In genomic region chr2:159084395-159085370, GRCh38 we compare ENCODE assay signal across 14 cellular contexts.
DNase-seq lines count a peak whose midpoint lies in the region; ATAC-seq, FAIRE-seq and TF ChIP-seq lines count a peak whose summit lies in the region.
"Had no signal": no experiment of that assay in that cellular context is flagged by ENCODE, and none has a peak within 500 bp of the region (broad histone marks: within the 10 kb centered on the region; RNA-seq: fewer than 3 reads in every experiment).

No MANE protein-coding gene starts in this region.

- H3K9me3 Mint-ChIP-seq in type B pancreatic cell: peaks cover 4% of the 10 kb centered on the region
- H3K9me3 Mint-ChIP-seq: activated naive CD4-positive, alpha-beta T cell treated with anti-CD3 and anti-CD28 coated beads for 36 hours; CD8-positive, alpha-beta memory T cell; GM23338; T-cell had no signal

- dilution Hi-C loops in endothelial cell of umbilical vein (cut with MboI; ENCODE audit: extremely low pct_ligation_motif_present, low sequenced_read_pairs): no loop called here

- peaks cover 53% of the 10 kb centered on the region for H3K4me1 ChIP-seq in endothelial cell of umbilical vein (ENCODE audit: control insufficient read depth, extremely low read depth, insufficient read depth, low read length)
- peaks cover 3 to 6% of the 10 kb centered on the region in 2 donors for H3K4me1 ChIP-seq in mucosa of rectum (ENCODE audit: control insufficient read depth in 2 of 2, insufficient read depth in 2 of 2, low read length in 2 of 2)
- no peaks in the 10 kb centered on the region for H3K4me1 ChIP-seq in small intestine (ENCODE audit: control insufficient read depth in 2 of 2, insufficient read depth in 1 of 2, low read depth in 1 of 2, low read length in 1 of 2)

- in situ Hi-C loops in ACHN (cut with HindIII; ENCODE audit: low pct_ligation_motif_present, low pct_unique_long_range_greater_than_20kb, low sequenced_read_pairs): no loop called here

- H3K27me3 ChIP-seq in endothelial cell of umbilical vein (ENCODE audit: control insufficient read depth in 2 of 2, insufficient read depth in 2 of 2, low read length in 2 of 2) (no peaks in the 10 kb centered on the region), mucosa of rectum (ENCODE audit: control insufficient read depth in 2 of 2, insufficient read depth in 2 of 2, low read length in 2 of 2) (no peaks in the 10 kb centered on the region), small intestine (ENCODE audit: control insufficient read depth in 2 of 2, insufficient read depth in 2 of 2, low read length in 2 of 2) (no peaks in the 10 kb centered on the region)

- POLR2A ChIA-PET in endothelial cell of umbilical vein (lab: Charles Lee): no interaction called here

- H3K36me3 ChIP-seq in endothelial cell of umbilical vein (ENCODE audit: control insufficient read depth in 2 of 2, extremely low read depth in 1 of 2, insufficient read depth in 2 of 2, low read length in 2 of 2): peaks cover 0 to 2% of the 10 kb centered on the region in 2 experiments
- H3K36me3 ChIP-seq in mucosa of rectum (ENCODE audit: control insufficient read depth in 2 of 2, insufficient read depth in 2 of 2, low read length in 2 of 2): no peaks in the 10 kb centered on the region
- H3K36me3 ChIP-seq in small intestine (ENCODE audit: control insufficient read depth in 2 of 2, insufficient read depth in 2 of 2, low read length in 2 of 2): no peaks in the 10 kb centered on the region

- DNase-seq in RPMI7951 (ENCODE audit: low read depth) (peak; percentile 88), endothelial cell of umbilical vein (ENCODE audit: low read depth, low spot score) (peak; percentile 76), type B pancreatic cell (ENCODE audit: extremely low spot score, unreplicated experiment) (no peak), NCI-H2081 treated with DMSO at 0.1 percent for 48 hours (lab: John Stamatoyannopoulos, UW) (no peak), small intestine (no peak), ACHN (no peak)
- DNase-seq: activated naive CD4-positive, alpha-beta T cell treated with anti-CD3 and anti-CD28 coated beads for 36 hours; CD8-positive, alpha-beta memory T cell; hypothalamus; NCI-H2029; T-cell had no signal

- H3K27ac ChIP-seq in endothelial cell of umbilical vein (ENCODE audit: insufficient read depth, low read depth, low read length) (peak overlapping the region; percentile 72), mucosa of rectum (ENCODE audit: low read depth in 2 of 2, low read length in 2 of 2) (peak overlapping the region; percentile 27 to 38), small intestine (ENCODE audit: low read depth in 1 of 2, low read length in 1 of 2) (peak overlapping the region in 1 of 2 donors; percentile 36)

- no peak for TF ChIP-seq POLR2A in endothelial cell of umbilical vein (IDR thresholded peaks at IDR 0.05; ENCODE audit: low read depth, low read length)

- CTCF ChIA-PET in endothelial cell of umbilical vein (lab: Charles Lee): interaction anchor here (0.9 to 2.7 kb wide), 5 partner anchors 8 to 34 kb away, joined by 3 to 10 read pairs (median 7); no protein-coding TSS in a partner anchor

- H3K36me3 Mint-ChIP-seq in type B pancreatic cell: peaks cover 11% of the 10 kb centered on the region

- no TSS peak for BruUV-seq in endothelial cell of umbilical vein (replicated peaks; lab: Mats Ljungman, UMichigan)

- H3K79me2 ChIP-seq in endothelial cell of umbilical vein (ENCODE audit: control insufficient read depth, insufficient read depth, low read length): peaks cover 57% of the 10 kb centered on the region

- no peak overlapping the region for H2AFZ ChIP-seq in endothelial cell of umbilical vein (ENCODE audit: low read depth, low read length)
- H2AFZ ChIP-seq: GM23338 had no signal

- H3K4me2 ChIP-seq in endothelial cell of umbilical vein (ENCODE audit: insufficient read depth, low read length): peak overlapping the region; percentile 56
- H3K4me2 ChIP-seq: GM23338 had no signal

- H3K4me3 Mint-ChIP-seq in type B pancreatic cell: no peak overlapping the region
- H3K4me3 Mint-ChIP-seq: activated naive CD4-positive, alpha-beta T cell treated with anti-CD3 and anti-CD28 coated beads for 36 hours; CD8-positive, alpha-beta memory T cell; GM23338; T-cell had no signal

- H3K9ac ChIP-seq in endothelial cell of umbilical vein (replicated peaks; ENCODE audit: extremely low read depth, insufficient read depth, low read length): no peak overlapping the region
- no peak overlapping the region for H3K9ac ChIP-seq in mucosa of rectum (ENCODE audit: low read depth in 1 of 2, low read length in 2 of 2)

- peaks cover 45% of the 10 kb centered on the region for H3K4me1 Mint-ChIP-seq in type B pancreatic cell (ENCODE audit: unreplicated experiment)
- H3K4me1 Mint-ChIP-seq: GM23338 had no signal

- intact Hi-C loops in endothelial cell of umbilical vein (cut with micrococcal nuclease): no loop called here

- FAIRE-seq in endothelial cell of umbilical vein (lab: Jason Lieb, UNC): peak; percentile 57
- FAIRE-seq in small intestine (lab: Jason Lieb, UNC): no peak

- H3K4me3 ChIP-seq in endothelial cell of umbilical vein (replicated peaks in 1 of 3; ENCODE audit: insufficient read depth in 1 of 3, low read depth in 1 of 3, low read length in 3 of 3): no peak overlapping the region
- no peak overlapping the region for H3K4me3 ChIP-seq in mucosa of rectum (ENCODE audit: low read length in 2 of 2)
- no peak overlapping the region for H3K4me3 ChIP-seq in small intestine (ENCODE audit: low read depth in 1 of 2, low read length in 2 of 2)
- H3K4me3 ChIP-seq: GM23338 had no signal

- no peaks in the 10 kb centered on the region for H3K27me3 Mint-ChIP-seq in type B pancreatic cell

- H3K9me1 ChIP-seq in endothelial cell of umbilical vein (replicated peaks; ENCODE audit: control insufficient read depth, extremely low read depth, insufficient read depth, low read length): no peaks in the 10 kb centered on the region

- peak overlapping the region; percentile 61 for H3K27ac Mint-ChIP-seq in type B pancreatic cell
- H3K27ac Mint-ChIP-seq: activated naive CD4-positive, alpha-beta T cell treated with anti-CD3 and anti-CD28 coated beads for 36 hours; CD8-positive, alpha-beta memory T cell; GM23338; T-cell had no signal

- WGBS in small intestine, 3 donors: 52 to 84% (median 68%) methylated on average over 7 of the region's 7 CpGs

- TF ChIP-seq CTCF in endothelial cell of umbilical vein (IDR thresholded peaks at IDR 0.05; ENCODE audit: extremely low read depth in 1 of 2, insufficient read depth in 1 of 2, low read depth in 1 of 2, low read length in 2 of 2) (no peak), type B pancreatic cell (conservative IDR thresholded peaks at IDR 0.05) (no peak)

- H3K9me3 ChIP-seq in endothelial cell of umbilical vein (replicated peaks; ENCODE audit: control insufficient read depth, insufficient read depth, low read length) (no peaks in the 10 kb centered on the region), mucosa of rectum (ENCODE audit: control insufficient read depth in 2 of 2, low read length in 2 of 2) (no peaks in the 10 kb centered on the region), small intestine (ENCODE audit: control insufficient read depth, low read depth) (no peaks in the 10 kb centered on the region)

- no peak for ATAC-seq in GM18511 (IDR thresholded peaks at IDR 0.05; ENCODE audit: unreplicated experiment)
- ATAC-seq: GM23338, T-cell had no signal

- H4K20me1 ChIP-seq in endothelial cell of umbilical vein (replicated peaks; ENCODE audit: control insufficient read depth, extremely low read depth, insufficient read depth, low read length): no peaks in the 10 kb centered on the region

TF ChIP-seq in endothelial cell of umbilical vein, 7 proteins besides CTCF, POLR2A, EP300 and RAD21:
- TF ChIP-seq EZH2 (IDR thresholded peaks at IDR 0.05; ENCODE audit: borderline replicate concordance, low read depth, low read length, severe bottlenecking): no peak
- no peak for TF ChIP-seq GATA2 (IDR thresholded peaks at IDR 0.05; ENCODE audit: insufficient read depth, insufficient read length, low read depth, low read length)
- TF ChIP-seq POLR2AphosphoS5 (IDR thresholded peaks at IDR 0.05; ENCODE audit: insufficient read depth, low read depth, low read length): no peak
- no peak for TF ChIP-seq MYC (IDR thresholded peaks at IDR 0.05; ENCODE audit: low read depth, low read length)
- no peak for TF ChIP-seq JUN (IDR thresholded peaks at IDR 0.05; ENCODE audit: borderline replicate concordance, insufficient read depth, insufficient read length, low read depth)
- TF ChIP-seq MAX (IDR thresholded peaks at IDR 0.05; ENCODE audit: insufficient read depth, insufficient read length): no peak
- no peak for TF ChIP-seq FOS (IDR thresholded peaks at IDR 0.05; ENCODE audit: borderline replicate concordance, insufficient read depth, low read length)
TF ChIP-seq in endothelial cell of umbilical vein: peak in this region for 0.

Comparison
In these comparisons a context has a peak if more than half of its experiments do, and no peak if none do; other contexts are left out.
1. DNase-seq: peak in RPMI7951 (single experiment) and endothelial cell of umbilical vein (single experiment); none in type B pancreatic cell (single experiment), NCI-H2081 treated with DMSO at 0.1 percent for 48 hours (single experiment), small intestine (single experiment) and ACHN (single experiment).